Comparison of ENCODE assay signal across 11 cellular contexts in the genomic region with DNA sequence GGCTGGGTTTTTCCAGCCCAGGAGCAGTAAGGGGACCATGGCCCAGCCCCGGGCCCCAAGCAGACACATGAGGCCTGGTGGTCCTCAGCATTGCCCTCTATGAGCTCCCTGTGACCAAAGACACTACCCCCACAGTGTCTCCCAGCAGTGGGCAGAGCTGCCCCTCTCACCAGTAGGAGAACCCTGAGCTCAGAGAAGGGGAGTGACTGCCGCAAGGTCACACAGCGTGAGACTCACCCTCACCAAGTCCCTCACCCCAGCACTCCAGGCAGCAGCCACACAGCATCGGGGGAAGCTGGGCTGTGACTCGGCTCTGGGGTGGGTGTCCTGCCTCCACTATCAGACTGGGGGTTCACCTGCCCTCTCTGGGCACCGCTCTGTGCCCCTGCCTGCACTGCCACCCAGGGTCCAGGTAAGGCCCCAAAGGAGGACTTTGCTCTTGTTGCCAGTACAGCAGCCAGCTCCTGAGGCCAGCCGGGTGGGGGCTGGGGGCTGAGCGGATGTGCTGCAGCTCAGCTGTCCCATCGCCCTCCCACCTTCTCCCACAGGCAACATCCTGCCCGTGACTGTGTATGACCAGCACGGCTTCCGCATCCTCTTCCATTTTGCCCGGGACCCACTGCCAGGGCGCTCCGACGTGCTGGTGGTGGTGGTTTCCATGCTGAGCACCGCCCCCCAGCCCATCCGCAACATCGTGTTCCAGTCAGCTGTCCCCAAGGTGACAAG. TPM values are rescaled to one million over a fixed set of nuclear protein-coding genes. Genes with fewer than 3 reads are reported as not detected.
A peak's percentile ranks its signal among the peaks of the same experiment; 100 is the strongest.
DNase-seq lines count a peak whose midpoint lies in the region; ATAC-seq and TF ChIP-seq lines count a peak whose summit lies in the region.
"Had no signal": no experiment of that assay in that cellular context is flagged by ENCODE, and none has a peak within 500 bp of the region (broad histone marks: within the 10 kb centered on the region; RNA-seq: fewer than 3 reads in every experiment).

No MANE protein-coding gene starts in this region.

- H3K27ac ChIP-seq in right lobe of liver (peak overlapping the region; percentile 26 to 59 (median 47)), transverse colon (peak overlapping the region in 1 of 4 donors; percentile 90)

- H3K4me3 ChIP-seq in right lobe of liver (no peak overlapping the region), transverse colon (no peak overlapping the region)
- H3K4me3 ChIP-seq: esophagus muscularis mucosa, vagina had no signal

- H3K9me3 ChIP-seq in right lobe of liver (no peaks in the 10 kb centered on the region), transverse colon (no peaks in the 10 kb centered on the region)
- H3K9me3 ChIP-seq: esophagus muscularis mucosa, vagina had no signal

- H3K9me3 Mint-ChIP-seq in activated naive CD4-positive, alpha-beta T cell treated with anti-CD3 and anti-CD28 coated beads, Interleukin-2, amount 50 U/mL, for 24 hours, result no peaks in the 10 kb centered on the region
- H3K9me3 Mint-ChIP-seq in activated CD8-positive, alpha-beta T cell treated with anti-CD3 and anti-CD28 coated beads, Interleukin-2, amount 10 ng/mL, durations not matched to agents 7 days and 5 days (ENCODE audit: insufficient read depth), result no peaks in the 10 kb centered on the region

- TF ChIP-seq POLR2A in right lobe of liver (IDR thresholded peaks at IDR 0.05) (no peak), transverse colon (IDR thresholded peaks at IDR 0.05) (no peak)

- H3K36me3 Mint-ChIP-seq in activated naive CD4-positive, alpha-beta T cell treated with anti-CD3 and anti-CD28 coated beads, Interleukin-2, amount 50 U/mL, for 24 hours, result no peaks in the 10 kb centered on the region
- H3K36me3 Mint-ChIP-seq in activated CD8-positive, alpha-beta T cell treated with anti-CD3 and anti-CD28 coated beads, Interleukin-2, amount 10 ng/mL, durations not matched to agents 7 days and 5 days (ENCODE audit: low read depth), result peaks cover 26% of the 10 kb centered on the region

- in situ Hi-C loops in transverse colon (cut with MboI; ENCODE audit: low pct_ligation_motif_present in 1 of 4, low pct_unique_long_range_greater_than_20kb in 1 of 4, low sequenced_read_pairs in 3 of 4), result no loop called here

- H3K36me3 ChIP-seq in right lobe of liver, result peaks cover 0 to 5% (median 1%) of the 10 kb centered on the region in 4 donors
- H3K36me3 ChIP-seq in transverse colon, result no peaks in the 10 kb centered on the region

- WGBS in right lobe of liver (ENCODE audit: insufficient coverage, low coverage, low lambda C conversion rate, missing lambda C conversion rate), result 37% methylated on average over 2 of the region's 19 CpGs
- WGBS in transverse colon (ENCODE audit: low coverage in 1 of 2), 2 donors, result 93% methylated on average over 19 of the region's 19 CpGs; no CpG with 5 or more reads in 1 of the 2 donors

- intact Hi-C loops in right lobe of liver (cut with DNase I) (no loop called here), transverse colon (cut with DNase I; ENCODE audit: low total_unique reads) (no loop called here)

- H3K27me3 ChIP-seq in right lobe of liver, result no peaks in the 10 kb centered on the region
- no peaks in the 10 kb centered on the region for H3K27me3 ChIP-seq in transverse colon
- H3K27me3 ChIP-seq: esophagus muscularis mucosa, vagina had no signal

- no peak for TF ChIP-seq EP300 in transverse colon (IDR thresholded peaks at IDR 0.05; ENCODE audit: low read depth)

- DNase-seq in activated naive CD4-positive, alpha-beta T cell treated with Interleukin-2 at 50 U/mL for 16 hours, result no peak
- DNase-seq in activated CD8-positive, alpha-beta T cell treated with anti-CD3 and anti-CD28 coated beads, Interleukin-2, amount 10 ng/mL, durations not matched to agents 7 days and 5 days, result peak; percentile 59
- DNase-seq in right lobe of liver (peak in 1 of 3 donors; percentile 55), transverse colon (peak; percentile 25), NCI-H2171 treated with DMSO at 0.1 percent for 48 hours (lab: John Stamatoyannopoulos, UW) (no peak), A172 (ENCODE audit: low spot score) (no peak)
- no peak for DNase-seq in stimulated activated CD4-positive, alpha-beta T cell treated with anti-CD3 and anti-CD28 coated beads, Interleukin-4, amount 100 ng/mL, for 1 hour

- CTCF ChIA-PET in activated CD8-positive, alpha-beta T cell treated with anti-CD3 and anti-CD28 coated beads, Interleukin-2, amount 10 ng/mL, durations not matched to agents 7 days and 5 days (lab: Charles Lee), result interaction anchor here (1.4 to 15.5 kb wide), 6 partner anchors 8 to 50 kb away, joined by 3 to 261 read pairs (median 60); partner anchors contain the start of genes GGA1, PDXP and SH3BP1

- no peak for ATAC-seq in activated CD8-positive, alpha-beta T cell treated with anti-CD3 and anti-CD28 coated beads, Interleukin-2, amount 10 ng/mL, durations not matched to agents 7 days and 5 days
- peak; percentile 23 to 56 (median 44) for ATAC-seq in right lobe of liver

- H3K4me1 ChIP-seq in right lobe of liver (peaks cover 0 to 47% (median 21%) of the 10 kb centered on the region in 4 donors), transverse colon (peaks cover 41 to 60% (median 50%) of the 10 kb centered on the region in 4 donors)

- H3K4me3 Mint-ChIP-seq in activated naive CD4-positive, alpha-beta T cell treated with anti-CD3 and anti-CD28 coated beads, Interleukin-2, amount 50 U/mL, for 24 hours, result no peak overlapping the region
- peak overlapping the region; percentile 72 for H3K4me3 Mint-ChIP-seq in activated CD8-positive, alpha-beta T cell treated with anti-CD3 and anti-CD28 coated beads, Interleukin-2, amount 10 ng/mL, durations not matched to agents 7 days and 5 days

- H3K27ac Mint-ChIP-seq in activated naive CD4-positive, alpha-beta T cell treated with anti-CD3 and anti-CD28 coated beads, Interleukin-2, amount 50 U/mL, for 24 hours, result peak overlapping the region; percentile 46
- H3K27ac Mint-ChIP-seq in activated CD8-positive, alpha-beta T cell treated with anti-CD3 and anti-CD28 coated beads, Interleukin-2, amount 10 ng/mL, durations not matched to agents 7 days and 5 days, result peak overlapping the region; percentile 97

- POLR2A ChIA-PET in activated CD8-positive, alpha-beta T cell treated with anti-CD3 and anti-CD28 coated beads, Interleukin-2, amount 10 ng/mL, durations not matched to agents 7 days and 5 days (lab: Charles Lee), result interaction anchor here (1.3 to 3.9 kb wide), 6 partner anchors 11 to 55 kb away, joined by 4 to 26 read pairs (median 6); partner anchors contain the start of genes GGA1, NOL12 and PDXP

- H3K27me3 Mint-ChIP-seq in activated naive CD4-positive, alpha-beta T cell treated with anti-CD3 and anti-CD28 coated beads, Interleukin-2, amount 50 U/mL, for 24 hours, result no peaks in the 10 kb centered on the region
- H3K27me3 Mint-ChIP-seq in activated CD8-positive, alpha-beta T cell treated with anti-CD3 and anti-CD28 coated beads, Interleukin-2, amount 10 ng/mL, durations not matched to agents 7 days and 5 days (ENCODE audit: low read depth), result no peaks in the 10 kb centered on the region

- no peak for TF ChIP-seq CTCF in right lobe of liver (IDR thresholded peaks at IDR 0.05)
- no peak for TF ChIP-seq CTCF in transverse colon (IDR thresholded peaks at IDR 0.05)

- H3K4me1 Mint-ChIP-seq in activated naive CD4-positive, alpha-beta T cell treated with anti-CD3 and anti-CD28 coated beads, Interleukin-2, amount 50 U/mL, for 24 hours, result peaks cover 51% of the 10 kb centered on the region
- peaks cover 84% of the 10 kb centered on the region for H3K4me1 Mint-ChIP-seq in activated CD8-positive, alpha-beta T cell treated with anti-CD3 and anti-CD28 coated beads, Interleukin-2, amount 10 ng/mL, durations not matched to agents 7 days and 5 days (ENCODE audit: low read depth)

RNA-seq across cellular contexts. Expression of gene SH3BP1, which starts 7.9 kb away (rescaled TPM):
- 100 to 1,000 TPM; 216 to 218 TPM for total RNA-seq in activated CD8-positive, alpha-beta T cell treated with anti-CD3 and anti-CD28 coated beads, Interleukin-2, amount 10 ng/mL, durations not matched to agents 7 days and 5 days
- 1 to 10 TPM; 1.6 to 4.8 (median 2.8) TPM for total RNA-seq in right lobe of liver
- 100 to 1,000 TPM in 2 of 4 donors, 10 to 100 TPM in 2; 53.1 to 158 (median 84.7) TPM for total RNA-seq in transverse colon
- 0.07 TPM in 1 of 2 replicates, not detected in the other for total RNA-seq in A172 (2014; rRNA removed; shearing (Covaris generic))

RNA-seq across cellular contexts. Expression of gene GGA1, which starts 23.0 kb away (rescaled TPM):
- total RNA-seq in activated CD8-positive, alpha-beta T cell treated with anti-CD3 and anti-CD28 coated beads, Interleukin-2, amount 10 ng/mL, durations not matched to agents 7 days and 5 days, result 10 to 100 TPM; 66.3 to 69.5 TPM
- 10 to 100 TPM; 18.4 to 27.3 (median 24.1) TPM for total RNA-seq in right lobe of liver
- 100 to 1,000 TPM in 1 of 4 donors, 10 to 100 TPM in 3; 60.1 to 142 (median 73.8) TPM for total RNA-seq in transverse colon
- total RNA-seq in A172 (2014; rRNA removed; shearing (Covaris generic)), result 18.6 and 24.0 TPM in 2 replicates

RNA-seq across cellular contexts. Expression of gene PDXP, which starts 26.9 kb away (rescaled TPM):
- total RNA-seq in activated CD8-positive, alpha-beta T cell treated with anti-CD3 and anti-CD28 coated beads, Interleukin-2, amount 10 ng/mL, durations not matched to agents 7 days and 5 days, result 10 to 100 TPM; 31.5 to 33.5 TPM
- total RNA-seq in right lobe of liver (10 to 100 TPM; 15.7 to 63.4 (median 34.4) TPM), transverse colon (100 to 1,000 TPM in 1 of 4 donors, 10 to 100 TPM in 3; 28.9 to 126 (median 50.7) TPM)
- total RNA-seq in A172 (2014; rRNA removed; shearing (Covaris generic)), result 10.8 and 11.7 TPM in 2 replicates

RNA-seq across cellular contexts. Expression of gene LGALS1, which starts 43.8 kb away (rescaled TPM):
- total RNA-seq in activated CD8-positive, alpha-beta T cell treated with anti-CD3 and anti-CD28 coated beads, Interleukin-2, amount 10 ng/mL, durations not matched to agents 7 days and 5 days, result 1,000 to 10,000 TPM; 1,444 to 1,502 TPM
- total RNA-seq in right lobe of liver (100 to 1,000 TPM in 4 of 6 experiments, 10 to 100 TPM in 2; 34.7 to 267 (median 141) TPM), transverse colon (100 to 1,000 TPM; 196 to 558 (median 224) TPM)
- 3,374 and 3,537 TPM in 2 replicates for total RNA-seq in A172 (2014; rRNA removed; shearing (Covaris generic))

RNA-seq across cellular contexts. Expression of gene LGALS2, which starts 51.7 kb away (rescaled TPM):
- total RNA-seq in activated CD8-positive, alpha-beta T cell treated with anti-CD3 and anti-CD28 coated beads, Interleukin-2, amount 10 ng/mL, durations not matched to agents 7 days and 5 days, result not detected
- under 1 TPM in 1 of 6 experiments, not detected in 5; 0.64 TPM for total RNA-seq in right lobe of liver
- total RNA-seq in transverse colon, result 10 to 100 TPM in 2 of 4 donors, 1 to 10 TPM in 1, not detected in 1; 1.3 to 43.4 (median 17.2) TPM
- not detected in 2 replicates for total RNA-seq in A172 (2014; rRNA removed; shearing (Covaris generic))
- total RNA-seq: activated CD8-positive, alpha-beta memory T cell treated with anti-CD3 and anti-CD28 coated beads for 36 hours; esophagus muscularis mucosa; vagina had no signal

Comparison
In these comparisons a context has a peak if more than half of its experiments do, and no peak if none do; other contexts are left out.
1. DNase-seq: peak in activated CD8-positive, alpha-beta T cell treated with anti-CD3 and anti-CD28 coated beads, Interleukin-2, amount 10 ng/mL, durations not matched to agents 7 days and 5 days (single experiment) and transverse colon (single experiment); none in activated naive CD4-positive, alpha-beta T cell treated with Interleukin-2 at 50 U/mL for 16 hours (single experiment), NCI-H2171 treated with DMSO at 0.1 percent for 48 hours (single experiment), A172 (single experiment) and stimulated activated CD4-positive, alpha-beta T cell treated with anti-CD3 and anti-CD28 coated beads, Interleukin-4, amount 100 ng/mL, for 1 hour (single experiment).
2. RNA of gene SH3BP1, which starts 7.9 kb away (total RNA-seq): 216 to 218 TPM in activated CD8-positive, alpha-beta T cell treated with anti-CD3 and anti-CD28 coated beads, Interleukin-2, amount 10 ng/mL, durations not matched to agents 7 days and 5 days and 53.1 to 158 TPM in transverse colon; 1.6 to 4.8 TPM in right lobe of liver and 0.07 TPM in A172; every median in the first group is over 4 times any median in the second.